ENCODE assay signal across 10 cellular contexts in the genomic region with DNA sequence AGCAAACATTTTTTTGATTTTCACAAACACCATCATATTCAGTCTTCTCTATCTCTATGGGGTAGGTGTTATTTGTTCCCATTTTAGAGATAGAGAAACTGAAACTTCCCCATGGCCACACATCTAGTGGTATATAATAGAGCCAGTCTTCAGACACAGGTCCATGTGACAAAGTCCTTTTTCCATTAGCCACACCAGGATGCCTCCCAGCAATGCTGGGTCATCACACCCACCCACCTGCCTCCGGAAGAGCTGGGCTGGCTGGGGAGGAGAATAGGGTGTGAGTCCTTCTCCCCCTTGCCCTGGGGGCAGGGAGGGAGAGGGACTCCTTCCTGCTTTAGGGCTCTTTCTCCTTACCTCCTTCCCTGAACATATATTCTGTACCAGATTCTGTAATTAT. TPM values are rescaled to one million over a fixed set of nuclear protein-coding genes. Genes with fewer than 3 reads are reported as not detected.
DNase-seq lines count a peak whose midpoint lies in the region; ATAC-seq and TF ChIP-seq lines count a peak whose summit lies in the region.
"Had no signal": no experiment of that assay in that cellular context is flagged by ENCODE, and none has a peak within 500 bp of the region (broad histone marks: within the 10 kb centered on the region; RNA-seq: fewer than 3 reads in every experiment).

No MANE protein-coding gene starts in this region.

- TF ChIP-seq CTCF in liver (IDR thresholded peaks at IDR 0.05; ENCODE audit: low read depth, low read length, missing input control), result no peak

- DNase-seq in A172 (ENCODE audit: low spot score) (peak; percentile 55), HT1080 (ENCODE audit: low read depth) (peak; percentile 58), DMS 273 treated with DMSO at 0.1 percent for 48 hours (lab: John Stamatoyannopoulos, UW) (no peak), ureter (ENCODE audit: low spot score) (no peak)
- no peak for DNase-seq in activated CD8-positive, alpha-beta T cell treated with anti-CD3 and anti-CD28 coated beads, Interleukin-2, amount 10 ng/mL, durations not matched to agents 7 days and 5 days
- DNase-seq: COR-L47, occipital lobe had no signal

- peak overlapping the region; percentile 48 for H3K4me3 Mint-ChIP-seq in activated CD8-positive, alpha-beta T cell treated with anti-CD3 and anti-CD28 coated beads, Interleukin-2, amount 10 ng/mL, durations not matched to agents 7 days and 5 days

- no peaks in the 10 kb centered on the region for H3K9me3 Mint-ChIP-seq in activated CD8-positive, alpha-beta T cell treated with anti-CD3 and anti-CD28 coated beads, Interleukin-2, amount 10 ng/mL, durations not matched to agents 7 days and 5 days (ENCODE audit: insufficient read depth)

- H3K27me3 ChIP-seq in liver (ENCODE audit: control insufficient read depth in 4 of 4, insufficient read depth in 4 of 4, low read length in 3 of 4), result no peaks in the 10 kb centered on the region

- H3K4me1 ChIP-seq in liver (ENCODE audit: control insufficient read depth in 4 of 4, insufficient read depth in 4 of 4, low read length in 3 of 4), result peaks cover 12 to 41% (median 31%) of the 10 kb centered on the region in 4 donors

- POLR2A ChIA-PET in activated CD8-positive, alpha-beta T cell treated with anti-CD3 and anti-CD28 coated beads, Interleukin-2, amount 10 ng/mL, durations not matched to agents 7 days and 5 days (lab: Charles Lee), result no interaction called here

- no peaks in the 10 kb centered on the region for H3K9me3 ChIP-seq in liver (ENCODE audit: control insufficient read depth in 4 of 4, low read length in 3 of 4)

- H3K36me3 Mint-ChIP-seq in activated CD8-positive, alpha-beta T cell treated with anti-CD3 and anti-CD28 coated beads, Interleukin-2, amount 10 ng/mL, durations not matched to agents 7 days and 5 days (ENCODE audit: low read depth), result peaks cover 3% of the 10 kb centered on the region

- WGBS in liver, result 37% methylated on average over 1 of the region's 1 CpG

- peaks cover 3% of the 10 kb centered on the region for H3K27me3 Mint-ChIP-seq in activated CD8-positive, alpha-beta T cell treated with anti-CD3 and anti-CD28 coated beads, Interleukin-2, amount 10 ng/mL, durations not matched to agents 7 days and 5 days (ENCODE audit: low read depth)

- H3K27ac Mint-ChIP-seq in activated CD8-positive, alpha-beta T cell treated with anti-CD3 and anti-CD28 coated beads, Interleukin-2, amount 10 ng/mL, durations not matched to agents 7 days and 5 days, result peak overlapping the region; percentile 60

- peaks cover 44% of the 10 kb centered on the region for H3K4me1 Mint-ChIP-seq in activated CD8-positive, alpha-beta T cell treated with anti-CD3 and anti-CD28 coated beads, Interleukin-2, amount 10 ng/mL, durations not matched to agents 7 days and 5 days (ENCODE audit: low read depth)

- no peak overlapping the region for H3K4me3 ChIP-seq in liver (ENCODE audit: low read depth in 1 of 3, low read length in 3 of 3)

- H3K36me3 ChIP-seq in liver (ENCODE audit: control insufficient read depth in 4 of 4, insufficient read depth in 3 of 4, low read depth in 1 of 4, low read length in 3 of 4), result no peaks in the 10 kb centered on the region

- no peak for TF ChIP-seq RAD21 in liver (IDR thresholded peaks at IDR 0.05)

- CTCF ChIA-PET in activated CD8-positive, alpha-beta T cell treated with anti-CD3 and anti-CD28 coated beads, Interleukin-2, amount 10 ng/mL, durations not matched to agents 7 days and 5 days (lab: Charles Lee), result interaction anchor here (1.2 to 1.7 kb wide), 2 partner anchors 26 to 232 kb away, joined by 3 to 6 read pairs; no protein-coding TSS in a partner anchor

- ATAC-seq in activated CD8-positive, alpha-beta T cell treated with anti-CD3 and anti-CD28 coated beads, Interleukin-2, amount 10 ng/mL, durations not matched to agents 7 days and 5 days, result peak; percentile 32
- ATAC-seq in HG03025 (IDR thresholded peaks at IDR 0.05; ENCODE audit: low FRiP score, unreplicated experiment) (no peak), HG03280 (IDR thresholded peaks at IDR 0.05; ENCODE audit: unreplicated experiment) (no peak)

- H3K9ac ChIP-seq in liver (ENCODE audit: low read depth in 1 of 2, low read length in 2 of 2), result no peak overlapping the region

- peak overlapping the region in 1 of 2 donors; percentile 21 for H3K27ac ChIP-seq in liver (ENCODE audit: low read depth in 1 of 2, low read length in 2 of 2)

TF ChIP-seq in liver, 16 proteins besides CTCF, POLR2A, EP300 and RAD21:
- TF ChIP-seq, protein P1, sequence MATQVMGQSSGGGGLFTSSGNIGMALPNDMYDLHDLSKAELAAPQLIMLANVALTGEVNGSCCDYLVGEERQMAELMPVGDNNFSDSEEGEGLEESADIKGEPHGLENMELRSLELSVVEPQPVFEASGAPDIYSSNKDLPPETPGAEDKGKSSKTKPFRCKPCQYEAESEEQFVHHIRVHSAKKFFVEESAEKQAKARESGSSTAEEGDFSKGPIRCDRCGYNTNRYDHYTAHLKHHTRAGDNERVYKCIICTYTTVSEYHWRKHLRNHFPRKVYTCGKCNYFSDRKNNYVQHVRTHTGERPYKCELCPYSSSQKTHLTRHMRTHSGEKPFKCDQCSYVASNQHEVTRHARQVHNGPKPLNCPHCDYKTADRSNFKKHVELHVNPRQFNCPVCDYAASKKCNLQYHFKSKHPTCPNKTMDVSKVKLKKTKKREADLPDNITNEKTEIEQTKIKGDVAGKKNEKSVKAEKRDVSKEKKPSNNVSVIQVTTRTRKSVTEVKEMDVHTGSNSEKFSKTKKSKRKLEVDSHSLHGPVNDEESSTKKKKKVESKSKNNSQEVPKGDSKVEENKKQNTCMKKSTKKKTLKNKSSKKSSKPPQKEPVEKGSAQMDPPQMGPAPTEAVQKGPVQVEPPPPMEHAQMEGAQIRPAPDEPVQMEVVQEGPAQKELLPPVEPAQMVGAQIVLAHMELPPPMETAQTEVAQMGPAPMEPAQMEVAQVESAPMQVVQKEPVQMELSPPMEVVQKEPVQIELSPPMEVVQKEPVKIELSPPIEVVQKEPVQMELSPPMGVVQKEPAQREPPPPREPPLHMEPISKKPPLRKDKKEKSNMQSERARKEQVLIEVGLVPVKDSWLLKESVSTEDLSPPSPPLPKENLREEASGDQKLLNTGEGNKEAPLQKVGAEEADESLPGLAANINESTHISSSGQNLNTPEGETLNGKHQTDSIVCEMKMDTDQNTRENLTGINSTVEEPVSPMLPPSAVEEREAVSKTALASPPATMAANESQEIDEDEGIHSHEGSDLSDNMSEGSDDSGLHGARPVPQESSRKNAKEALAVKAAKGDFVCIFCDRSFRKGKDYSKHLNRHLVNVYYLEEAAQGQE (IDR thresholded peaks at IDR 0.05), result no peak
- peak; percentile 3 for TF ChIP-seq SP1 (IDR thresholded peaks at IDR 0.05)

RNA-seq across cellular contexts. Expression of a gene that starts 29.8 kb away (rescaled TPM):
- 7.0 and 11.2 TPM in 2 replicates for total RNA-seq in A172 (2014; rRNA removed; shearing (Covaris generic))
- total RNA-seq in HT1080 (2014; rRNA removed; shearing (Covaris generic)), result 7.4 and 7.9 TPM in 2 replicates
- 3.6 and 4.7 TPM in 2 replicates for polyA plus RNA-seq in HT1080 (2015; cell fraction: cytosol; rRNA removed)
- 7.4 and 9.6 TPM in 2 replicates for polyA plus RNA-seq in HT1080 (2015; cell fraction: nucleus; rRNA removed)
- 1 to 10 TPM in 1 of 2 experiments, under 1 TPM in 1; 0.37 to 1.2 TPM for total RNA-seq in activated CD8-positive, alpha-beta T cell treated with anti-CD3 and anti-CD28 coated beads, Interleukin-2, amount 10 ng/mL, durations not matched to agents 7 days and 5 days
- total RNA-seq in liver, result 10 to 100 TPM in 1 of 2 donors, 1 to 10 TPM in 1; 8.4 to 15.5 TPM
- polyA plus RNA-seq in liver, result 1 to 10 TPM; 7.8 to 9.1 TPM
- 85.7 TPM for total RNA-seq in ureter

RNA-seq across cellular contexts. Expression of a gene that starts 49.1 kb away (rescaled TPM):
- 20.9 and 23.0 TPM in 2 replicates for total RNA-seq in A172 (2014; rRNA removed; shearing (Covaris generic))
- total RNA-seq in HT1080 (2014; rRNA removed; shearing (Covaris generic)), result 8.3 and 9.7 TPM in 2 replicates
- polyA plus RNA-seq in HT1080 (2015; cell fraction: cytosol; rRNA removed), result 6.7 and 7.3 TPM in 2 replicates
- polyA plus RNA-seq in HT1080 (2015; cell fraction: nucleus; rRNA removed), result 4.2 and 4.9 TPM in 2 replicates
- under 1 TPM in 1 of 2 experiments, not detected in 1; 0.11 TPM for total RNA-seq in activated CD8-positive, alpha-beta T cell treated with anti-CD3 and anti-CD28 coated beads, Interleukin-2, amount 10 ng/mL, durations not matched to agents 7 days and 5 days
- total RNA-seq in liver (100 to 1,000 TPM in 1 of 2 donors, 10 to 100 TPM in 1; 24.5 to 119 TPM), ureter (13.5 TPM)
- polyA plus RNA-seq in liver, result 10 to 100 TPM; 66.6 to 91.0 TPM

Comparison
In these comparisons a context has a peak if more than half of its experiments do, and no peak if none do; other contexts are left out.
1. DNase-seq: peak in A172 (single experiment) and HT1080 (single experiment); none in activated CD8-positive, alpha-beta T cell treated with anti-CD3 and anti-CD28 coated beads, Interleukin-2, amount 10 ng/mL, durations not matched to agents 7 days and 5 days (single experiment), DMS 273 treated with DMSO at 0.1 percent for 48 hours (single experiment) and ureter (single experiment).